In genomic region chr15:49473031-49473430, GRCh38 we compare ENCODE assay signal across 20 cellular contexts. TPM values are rescaled to one million over a fixed set of nuclear protein-coding genes. Genes with fewer than 3 reads are reported as not detected.
"Had no signal": no experiment of that assay in that cellular context is flagged by ENCODE, and none has a peak within 500 bp of the region (broad histone marks: within the 10 kb centered on the region; RNA-seq: fewer than 3 reads in every experiment).

No MANE protein-coding gene starts in this region.

- H3K27me3 ChIP-seq: hepatocyte, upper lobe of right lung had no signal

- H3K9me3 ChIP-seq: prostate gland, upper lobe of right lung had no signal

- H3K4me2 ChIP-seq: hepatocyte had no signal

- H3K79me2 ChIP-seq: hepatocyte had no signal

- H3K4me3 ChIP-seq: coronary artery, hepatocyte, prostate gland, upper lobe of right lung had no signal

- H3K27ac ChIP-seq: coronary artery, hepatocyte, prostate gland, upper lobe of right lung had no signal

- ATAC-seq: activated naive CD8-positive, alpha-beta T cell treated with anti-CD3 and anti-CD28 coated beads, Interleukin-2, amount 50 U/mL, for 24 hours; left ventricle myocardium superior; natural killer cell; upper lobe of right lung had no signal

- DNase-seq: activated CD4-positive, alpha-beta memory T cell treated with anti-CD3 and anti-CD28 coated beads for 36 hours; activated CD4-positive, alpha-beta T cell treated with anti-CD3 and anti-CD28 coated beads for 48 hours; activated gamma-delta T cell; activated naive CD4-positive, alpha-beta T cell treated with anti-CD3 and anti-CD28 coated beads, Interleukin-2, amount 50 U/mL, for 16 hours; activated naive CD8-positive, alpha-beta T cell treated with anti-CD3 and anti-CD28 coated beads, Interleukin-2, amount 50 U/mL, for 24 hours; cerebellar nuclear complex; foreskin melanocyte; glutamatergic neuron; left ventricle myocardium superior; mammary epithelial cell; midbrain; natural killer cell; stimulated activated CD4-positive, alpha-beta T cell treated with anti-CD3 and anti-CD28 coated beads, Interleukin-4, amount 100 ng/mL, for 24 hours; stimulated activated naive CD4-positive, alpha-beta T cell treated with Interleukin-2 at 50 U/mL for 16 hours; upper lobe of right lung had no signal

- H3K36me3 ChIP-seq: prostate gland, upper lobe of right lung had no signal

- H3K4me1 ChIP-seq: prostate gland, upper lobe of right lung had no signal

- H2AFZ ChIP-seq: hepatocyte had no signal

RNA-seq across cellular contexts. Expression of gene FGF7, which starts 50.0 kb away (rescaled TPM):
- total RNA-seq: activated CD4-positive, alpha-beta memory T cell treated with anti-CD3 and anti-CD28 coated beads for 36 hours; activated T-helper 1 cell treated with anti-CD3 and anti-CD28 coated beads, Interleukin-12 subunit alpha, Interleukin-12 subunit beta, Interleukin-2, Interleukin-4 antibody, amounts not matched to agents 30 ng/mL and 10 ng/mL and 1 ng/mL, durations not matched to agents 14 hours and 24 hours and 36 hours; epithelial cell of proximal tubule; natural killer cell had no signal
- polyA plus RNA-seq: mammary epithelial cell had no signal
